ENCODE assay signal across 35 cellular contexts in genomic region chr17:48515925-48516900, GRCh38. TPM values are rescaled to one million over a fixed set of nuclear protein-coding genes. Genes with fewer than 3 reads are reported as not detected.
A peak's percentile ranks its signal among the peaks of the same experiment; 100 is the strongest.
DNase-seq lines count a peak whose midpoint lies in the region; ATAC-seq and TF ChIP-seq lines count a peak whose summit lies in the region.
"Had no signal": no experiment of that assay in that cellular context is flagged by ENCODE, and none has a peak within 500 bp of the region (broad histone marks: within the 10 kb centered on the region; RNA-seq: fewer than 3 reads in every experiment).

No MANE protein-coding gene starts in this region.

- peak in 2 of 3 experiments; percentile 19 to 48 for DNase-seq in NCI-H1417 (lab: John Stamatoyannopoulos, UW)
- DNase-seq in NCI-H1417 treated with DMSO at 0.1 percent for 48 hours (lab: John Stamatoyannopoulos, UW): no peak
- DNase-seq in mesothelial cell of epicardium (ENCODE audit: low spot score in 2 of 2, unreplicated experiment in 2 of 2): no peak
- DNase-seq in CD8-positive, alpha-beta T cell: no peak
- DNase-seq in EL: no peak
- DNase-seq in SIG-M5 (lab: John Stamatoyannopoulos, UW): no peak
- DNase-seq: 8988T; activated CD4-positive, alpha-beta T cell treated with anti-CD3 and anti-CD28 coated beads, Interleukin-2, amount 10 ng/mL, durations not matched to agents 7 days and 5 days; activated effector memory CD4-positive, alpha-beta T cell treated with anti-CD3 and anti-CD28 coated beads, Interleukin-2, amount 50 U/mL, for 16 hours; activated T-cell treated with anti-CD3 and anti-CD28 coated beads, Interleukin-2, amount 50 U/mL, for 1 hour; gastrocnemius medialis; HCEC 1CT; immature natural killer cell; NCI-H187 treated with DMSO at 0.1 percent for 48 hours; NCI-H2227 treated with DMSO at 0.1 percent for 48 hours; NCI-H526 treated with DMSO at 0.1 percent for 48 hours; Peyer's patch; SHP77 treated with DMSO at 0.1 percent for 48 hours; stimulated activated CD4-positive, alpha-beta T cell treated with anti-CD3 and anti-CD28 coated beads, Interleukin-1b, Interleukin-23, amount 100 ng/mL, for 48 hours; stimulated activated naive CD8-positive, alpha-beta T cell treated with anti-CD3 and anti-CD28 coated beads, Interleukin-15, amount 100 ng/mL, for 72 hours; T1000; WERI-Rb-1 had no signal

- no peaks in the 10 kb centered on the region for H3K9me3 Mint-ChIP-seq in mesothelial cell of epicardium
- no peaks in the 10 kb centered on the region for H3K9me3 Mint-ChIP-seq in CD8-positive, alpha-beta T cell
- H3K9me3 Mint-ChIP-seq: immature natural killer cell; memory B cell; stimulated activated naive CD8-positive, alpha-beta T cell treated with anti-CD3 and anti-CD28 coated beads, Interleukin-15, amount 100 ng/mL, for 72 hours had no signal

- intact Hi-C loops in CD8-positive, alpha-beta T cell (cut with DNase I, micrococcal nuclease): no loop called here

- H3K36me3 Mint-ChIP-seq in mesothelial cell of epicardium: no peaks in the 10 kb centered on the region
- no peaks in the 10 kb centered on the region for H3K36me3 Mint-ChIP-seq in CD8-positive, alpha-beta T cell
- H3K36me3 Mint-ChIP-seq: IgD-negative memory B cell, immature natural killer cell, memory B cell had no signal

- H3K4me3 ChIP-seq in HUES64 (ENCODE audit: low read length): no peak overlapping the region
- H3K4me3 ChIP-seq in CD8-positive, alpha-beta T cell (ENCODE audit: low read depth, low read length): no peak overlapping the region
- H3K4me3 ChIP-seq: breast epithelium, gastrocnemius medialis, GM12878, Peyer's patch, thoracic aorta had no signal

- H3K9me3 ChIP-seq in HUES64 (ENCODE audit: insufficient read depth, low read depth, low read length): no peaks in the 10 kb centered on the region
- no peaks in the 10 kb centered on the region for H3K9me3 ChIP-seq in CD8-positive, alpha-beta T cell (ENCODE audit: low read length)
- H3K9me3 ChIP-seq: breast epithelium, gastrocnemius medialis, Peyer's patch, thoracic aorta had no signal

- H3K36me3 ChIP-seq in HUES64 (ENCODE audit: insufficient read depth, low read length): no peaks in the 10 kb centered on the region
- no peaks in the 10 kb centered on the region for H3K36me3 ChIP-seq in CD8-positive, alpha-beta T cell (ENCODE audit: insufficient read depth, low read length)
- H3K36me3 ChIP-seq: breast epithelium, gastrocnemius medialis, Peyer's patch, thoracic aorta, WERI-Rb-1 had no signal

- CTCF ChIA-PET in CD8-positive, alpha-beta T cell (lab: Charles Lee): interaction anchor here (1.0 to 1.5 kb wide), 3 partner anchors 12 to 39 kb away, joined by 4 to 5 read pairs (median 4); no protein-coding TSS in a partner anchor

- WGBS in HUES64: 46% methylated on average over 2 of the region's 3 CpGs

- H3K4me3 Mint-ChIP-seq in mesothelial cell of epicardium: no peak overlapping the region
- no peak overlapping the region for H3K4me3 Mint-ChIP-seq in CD8-positive, alpha-beta T cell
- H3K4me3 Mint-ChIP-seq: activated CD4-positive, alpha-beta T cell treated with anti-CD3 and anti-CD28 coated beads, Interleukin-2, amount 10 ng/mL, durations not matched to agents 7 days and 5 days; activated naive CD8-positive, alpha-beta T cell; immature natural killer cell; memory B cell; stimulated activated naive CD8-positive, alpha-beta T cell treated with anti-CD3 and anti-CD28 coated beads, Interleukin-15, amount 100 ng/mL, for 72 hours had no signal

- H3K27ac Mint-ChIP-seq in mesothelial cell of epicardium: peak overlapping the region; percentile 77
- no peak overlapping the region for H3K27ac Mint-ChIP-seq in CD8-positive, alpha-beta T cell
- H3K27ac Mint-ChIP-seq: activated CD4-positive, alpha-beta T cell treated with anti-CD3 and anti-CD28 coated beads, Interleukin-2, amount 10 ng/mL, durations not matched to agents 7 days and 5 days; activated naive CD8-positive, alpha-beta T cell; IgD-negative memory B cell; immature natural killer cell; memory B cell; stimulated activated naive CD8-positive, alpha-beta T cell treated with anti-CD3 and anti-CD28 coated beads, Interleukin-15, amount 100 ng/mL, for 72 hours had no signal

- no peak overlapping the region for H3K9ac ChIP-seq in HUES64 (ENCODE audit: low read depth, low read length)

- H3K27me3 ChIP-seq in HUES64 (ENCODE audit: insufficient read depth, low read length): peaks cover 54% of the 10 kb centered on the region
- H3K27me3 ChIP-seq in CD8-positive, alpha-beta T cell (ENCODE audit: insufficient read depth, low read length): peaks cover 7% of the 10 kb centered on the region
- H3K27me3 ChIP-seq: breast epithelium, Peyer's patch had no signal

- H3K27me3 Mint-ChIP-seq in mesothelial cell of epicardium (ENCODE audit: low read depth): no peaks in the 10 kb centered on the region
- H3K27me3 Mint-ChIP-seq in CD8-positive, alpha-beta T cell (ENCODE audit: low read depth): peaks cover 22% of the 10 kb centered on the region

- H3K27ac ChIP-seq in HUES64 (ENCODE audit: low read depth, low read length) (peak overlapping the region; percentile 3; the same call in 1 of the 2 replicates), VCaP (peak overlapping the region; percentile 5; the same call in 1 of the 2 replicates)
- H3K27ac ChIP-seq in CD8-positive, alpha-beta T cell (ENCODE audit: low read depth, low read length): no peak overlapping the region
- H3K27ac ChIP-seq: gastrocnemius medialis, Peyer's patch, thoracic aorta, WERI-Rb-1 had no signal

- peaks cover 66% of the 10 kb centered on the region for H3K4me1 Mint-ChIP-seq in mesothelial cell of epicardium
- peaks cover 27% of the 10 kb centered on the region for H3K4me1 Mint-ChIP-seq in CD8-positive, alpha-beta T cell (ENCODE audit: low read depth)

- H3K4me1 ChIP-seq in HUES64 (ENCODE audit: insufficient read depth, low read length): peaks cover 23% of the 10 kb centered on the region
- peaks cover 14% of the 10 kb centered on the region for H3K4me1 ChIP-seq in CD8-positive, alpha-beta T cell (ENCODE audit: insufficient read depth, low read length)
- H3K4me1 ChIP-seq: breast epithelium, gastrocnemius medialis had no signal

- TF ChIP-seq CTCF in VCaP (conservative IDR thresholded peaks at IDR 0.05) (no peak), mesothelial cell of epicardium (IDR thresholded peaks at IDR 0.05; ENCODE audit: unreplicated experiment) (no peak)
- TF ChIP-seq CTCF in CD8-positive, alpha-beta T cell (IDR thresholded peaks at IDR 0.05): no peak

- POLR2A ChIA-PET in CD8-positive, alpha-beta T cell (lab: Charles Lee): interaction anchor here (0.6 to 1.2 kb wide), 2 partner anchors 10 to 168 kb away, joined by 3 read pairs; no protein-coding TSS in a partner anchor

- ATAC-seq in CD8-positive, alpha-beta T cell: no peak
- ATAC-seq: gastrocnemius medialis; stimulated activated naive CD8-positive, alpha-beta T cell treated with anti-CD3 and anti-CD28 coated beads, Interleukin-15, amount 100 ng/mL, for 72 hours had no signal

RNA-seq across cellular contexts. Expression of gene HOXB1, which starts 14.6 kb away (rescaled TPM):
- polyA plus RNA-seq in HUES64 (2013, experiment 1 of 2): 16.3 TPM
- polyA plus RNA-seq in HUES64 (2013, experiment 2 of 2): 23.6 TPM
- 0.24 to 0.43 TPM (median 0.25 TPM) in 3 replicates for total RNA-seq in mesothelial cell of epicardium
- not detected for total RNA-seq in CD8-positive, alpha-beta T cell
- total RNA-seq: activated CD4-positive, alpha-beta T cell treated with anti-CD3 and anti-CD28 coated beads, Interleukin-2, amount 10 ng/mL, durations not matched to agents 7 days and 5 days; activated CD8-positive, alpha-beta memory T cell treated with anti-CD3 and anti-CD28 coated beads for 36 hours; breast epithelium; chondrocyte; fibroblast of lung; gastrocnemius medialis; GM12878; myocyte; Peyer's patch; thoracic aorta; urinary bladder had no signal
- polyA plus RNA-seq: fibroblast of lung, GM12878, IgD-negative memory B cell, immature natural killer cell, urinary bladder had no signal

RNA-seq across cellular contexts. Expression of gene HOXB2, which starts 28.7 kb away (rescaled TPM):
- polyA plus RNA-seq in HUES64 (2013, experiment 1 of 2): 24.6 TPM
- polyA plus RNA-seq in HUES64 (2013, experiment 2 of 2): 44.5 TPM
- 46.6 to 47.2 TPM (median 46.7 TPM) in 3 replicates for total RNA-seq in mesothelial cell of epicardium
- total RNA-seq in CD8-positive, alpha-beta T cell: 10 to 100 TPM; 13.7 to 15.0 TPM

Comparison
In these comparisons a context has a peak if more than half of its experiments do, and no peak if none do; other contexts are left out.
1. DNase-seq: peak in NCI-H1417 (2 of 3); none in NCI-H1417 treated with DMSO at 0.1 percent for 48 hours (single experiment), mesothelial cell of epicardium (0 of 2), CD8-positive, alpha-beta T cell (0 of 7), EL (single experiment) and SIG-M5 (single experiment).